ENCODE assay signal across 1 cellular context in genomic region chr6:6811151-6812002, GRCh38.
TF ChIP-seq lines count a peak whose summit lies in the region.

No MANE protein-coding gene starts in this region.

TF ChIP-seq in HCT116, 20 proteins besides CTCF, POLR2A, EP300 and RAD21 (continued from another document):
- TF ChIP-seq ZBTB33 (IDR thresholded peaks at IDR 0.05; ENCODE audit: extremely low read depth, insufficient replicate concordance, low read length) = peak; percentile 85
- no peak for TF ChIP-seq EZH2phosphoT487 (IDR thresholded peaks at IDR 0.05; ENCODE audit: borderline replicate concordance)
- TF ChIP-seq ZNF274 (IDR thresholded peaks at IDR 0.05; ENCODE audit: low read depth, low read length) = no peak
- TF ChIP-seq SIN3A (IDR thresholded peaks at IDR 0.05; ENCODE audit: low read depth) = no peak
- no peak for TF ChIP-seq ELF1 (IDR thresholded peaks at IDR 0.05; ENCODE audit: borderline replicate concordance, low read depth)
- no peak for TF ChIP-seq EZH2 (IDR thresholded peaks at IDR 0.05)
- no peak for TF ChIP-seq CEBPB (IDR thresholded peaks at IDR 0.05; ENCODE audit: low read depth)
- TF ChIP-seq MAX (IDR thresholded peaks at IDR 0.05) = no peak
- TF ChIP-seq ZFX (IDR thresholded peaks at IDR 0.05) = no peak
- TF ChIP-seq YY1 (IDR thresholded peaks at IDR 0.05; ENCODE audit: extremely low read depth, insufficient replicate concordance, low read depth, low read length) = peak; percentile 72
- peak; percentile 96 for TF ChIP-seq TCF7L2 (IDR thresholded peaks at IDR 0.05; ENCODE audit: borderline replicate concordance, extremely low read depth, insufficient read depth, insufficient read length)
- TF ChIP-seq FOSL1 (IDR thresholded peaks at IDR 0.05; ENCODE audit: low read depth) = no peak
- TF ChIP-seq EGR1 (IDR thresholded peaks at IDR 0.05; ENCODE audit: low read depth) = no peak
- no peak for TF ChIP-seq JUND (IDR thresholded peaks at IDR 0.05)
- TF ChIP-seq SRF (IDR thresholded peaks at IDR 0.05; ENCODE audit: low read depth) = no peak
TF ChIP-seq in HCT116: peak in this region for 4.
